In genomic region chr20:13457487-13457886, GRCh38 we compare ENCODE assay signal across 25 cellular contexts.
"Had no signal": no experiment of that assay in that cellular context is flagged by ENCODE, and none has a peak within 500 bp of the region (broad histone marks: within the 10 kb centered on the region; RNA-seq: fewer than 3 reads in every experiment).

No MANE protein-coding gene starts in this region.

- ATAC-seq: esophagus mucosa; gastroesophageal sphincter; heart left ventricle; left colon; lower lobe of right lung; naive thymus-derived CD8-positive, alpha-beta T cell; psoas muscle; right cardiac atrium; stimulated activated naive B cell treated with anti-CD40 and anti-IgM and Interleukin-4, amounts not matched to agents 10 μg/mL and 1 μg/mL and 100 μg/mL, for 72 hours had no signal

- H3K79me2 ChIP-seq: hepatocyte had no signal

- FAIRE-seq: urothelium cell line had no signal

- H3K4me2 ChIP-seq: hepatocyte had no signal

- H3K27ac ChIP-seq: epithelial cell of prostate, gastroesophageal sphincter, heart left ventricle, hepatocyte, left ventricle myocardium inferior, lower lobe of right lung, psoas muscle, skin epidermis, thoracic aorta, tibial nerve, upper lobe of left lung had no signal

- H3K9me3 ChIP-seq: gastroesophageal sphincter, heart left ventricle, left ventricle myocardium inferior, lower lobe of right lung, psoas muscle, thoracic aorta, tibial nerve, upper lobe of left lung had no signal

- H3K4me1 ChIP-seq: gastroesophageal sphincter, heart left ventricle, lower lobe of right lung, psoas muscle, tibial nerve had no signal

- H3K27me3 ChIP-seq: gastroesophageal sphincter, heart left ventricle, hepatocyte, tibial nerve, upper lobe of left lung had no signal

- H2AFZ ChIP-seq: hepatocyte had no signal

- DNase-seq: cortex of kidney; foreskin fibroblast; heart left ventricle; kidney glomerular epithelial cell; left colon; left ventricle myocardium inferior; lower lobe of right lung; naive thymus-derived CD8-positive, alpha-beta T cell; nephron progenitor cell; nucleus accumbens; posterior cingulate gyrus; psoas muscle; right cardiac atrium; stimulated activated CD4-positive, alpha-beta T cell treated with anti-CD3 and anti-CD28 coated beads, Interleukin-15, amount 100 ng/mL, for 24 hours; stimulated activated CD4-positive, alpha-beta T cell treated with anti-CD3 and anti-CD28 coated beads, Interleukin-2, amount 100 ng/mL, for 48 hours; stimulated activated naive B cell treated with anti-CD40 and anti-IgM and Interleukin-4, amounts not matched to agents 10 μg/mL and 1 μg/mL and 100 μg/mL, for 72 hours; upper lobe of left lung had no signal

- H3K36me3 ChIP-seq: gastroesophageal sphincter, heart left ventricle, left ventricle myocardium inferior, lower lobe of right lung, thoracic aorta, upper lobe of left lung had no signal

- H3K4me3 ChIP-seq: gastroesophageal sphincter, heart left ventricle, hepatocyte, left ventricle myocardium inferior, lower lobe of right lung, psoas muscle, skin epidermis, thoracic aorta, tibial nerve, upper lobe of left lung had no signal
